Comparison of ENCODE assay signal across 8 cellular contexts in the genomic region with DNA sequence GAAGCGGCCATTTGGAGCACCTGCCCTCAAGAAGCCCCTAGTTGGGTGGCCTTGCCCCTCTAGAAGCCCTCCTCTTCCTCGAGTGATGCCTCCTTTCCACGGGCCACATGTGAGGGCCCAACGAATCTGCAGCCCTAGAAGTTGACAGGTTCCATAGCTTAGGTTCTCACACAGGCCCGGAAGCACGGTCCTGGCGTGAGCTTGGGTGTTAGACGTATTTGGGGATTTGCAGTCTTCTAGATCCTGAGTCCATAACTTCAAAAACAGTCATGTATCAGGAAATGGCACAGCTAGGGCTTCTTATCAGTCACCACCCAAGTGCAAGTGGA. TPM values are rescaled to one million over a fixed set of nuclear protein-coding genes. Genes with fewer than 3 reads are reported as not detected.
DNase-seq lines count a peak whose midpoint lies in the region; ATAC-seq and TF ChIP-seq lines count a peak whose summit lies in the region.

No MANE protein-coding gene starts in this region.

- H3K36me3 ChIP-seq in DND-41 (ENCODE audit: insufficient read depth, low read length) (peaks cover 3% of the 10 kb centered on the region; the same call in 1 of the 2 replicates), Loucy (ENCODE audit: insufficient read depth, low read length) (no peaks in the 10 kb centered on the region)

- H3K9me3 ChIP-seq in DND-41 (ENCODE audit: insufficient read depth, low read length, severe bottlenecking): no peaks in the 10 kb centered on the region
- no peaks in the 10 kb centered on the region for H3K9me3 ChIP-seq in Loucy (ENCODE audit: insufficient read depth, low read depth, low read length)

- H3K4me3 ChIP-seq in DND-41 (ENCODE audit: low read depth in 1 of 2, low read length in 2 of 2) (peak overlapping the region; percentile 79 to 85; a peak in 3 of 4 replicates), Loucy (ENCODE audit: low read length, poor library complexity, severe bottlenecking) (peak overlapping the region; percentile 94), dorsolateral prefrontal cortex (peak overlapping the region; percentile 47 to 93 (median 84))

- peak overlapping the region; percentile 96 for H2AFZ ChIP-seq in DND-41 (ENCODE audit: low read depth, low read length)
- H2AFZ ChIP-seq in Loucy (ENCODE audit: low read length): peak overlapping the region; percentile 89

- intact Hi-C loops in dorsolateral prefrontal cortex (cut with DNase I): no loop called here

- peak overlapping the region; percentile 99 to 100 (median 100) for H3K27ac Mint-ChIP-seq in nephron

- H3K27me3 ChIP-seq in DND-41 (ENCODE audit: insufficient read depth, low read length, poor library complexity) (no peaks in the 10 kb centered on the region), Loucy (ENCODE audit: insufficient read depth, low read length, poor library complexity, severe bottlenecking) (no peaks in the 10 kb centered on the region), dorsolateral prefrontal cortex (no peaks in the 10 kb centered on the region)

- H3K9ac ChIP-seq in DND-41 (ENCODE audit: low read depth, low read length): peak overlapping the region; percentile 91
- peak overlapping the region; percentile 90 for H3K9ac ChIP-seq in Loucy (ENCODE audit: low read depth, low read length, poor library complexity, severe bottlenecking)

- H3K9me3 Mint-ChIP-seq in nephron: no peaks in the 10 kb centered on the region

- H4K20me1 ChIP-seq in DND-41 (ENCODE audit: insufficient read depth, low read length): no peaks in the 10 kb centered on the region
- H4K20me1 ChIP-seq in Loucy (ENCODE audit: insufficient read depth, low read length, poor library complexity, severe bottlenecking): peaks cover 19% of the 10 kb centered on the region

- H3K4me2 ChIP-seq in DND-41 (ENCODE audit: insufficient read depth, low read length) (peak overlapping the region; percentile 79), Loucy (ENCODE audit: low read depth, low read length, poor library complexity, severe bottlenecking) (peak overlapping the region; percentile 83)

- H3K4me1 Mint-ChIP-seq in nephron: peaks cover 29% of the 10 kb centered on the region

- H3K27ac ChIP-seq in DND-41 (ENCODE audit: low read length) (peak overlapping the region; percentile 88), dorsolateral prefrontal cortex (peak overlapping the region in 55 of 59 donors; percentile 7 to 99 (median 95))

- H3K9me2 ChIP-seq in Loucy (replicated peaks; ENCODE audit: low read depth, low read length): no peaks in the 10 kb centered on the region

- H3K4me1 ChIP-seq in DND-41 (ENCODE audit: insufficient read depth, low read length) (peaks cover 48% of the 10 kb centered on the region), Loucy (ENCODE audit: insufficient read depth, low read length, poor library complexity, severe bottlenecking) (peaks cover 49% of the 10 kb centered on the region)

- no peaks in the 10 kb centered on the region for H3F3A ChIP-seq in Loucy (ENCODE audit: low read depth)

- DNase-seq in DND-41 (no peak), dorsolateral prefrontal cortex (no peak), SHP77 treated with DMSO at 0.1 percent for 48 hours (lab: John Stamatoyannopoulos, UW) (no peak)
- no peak for DNase-seq in activated CD4-positive, alpha-beta T cell treated with anti-CD3 and anti-CD28 coated beads for 48 hours

- H3K4me3 Mint-ChIP-seq in nephron: peak overlapping the region; percentile 82 to 95 (median 95)

- peak; percentile 16 for ATAC-seq in DND-41 (ENCODE audit: insufficient read depth, low read depth)
- no peak for ATAC-seq in HG02798 (IDR thresholded peaks at IDR 0.05; ENCODE audit: poor library complexity, unreplicated experiment)
- ATAC-seq in GM18858 (IDR thresholded peaks at IDR 0.05; ENCODE audit: unreplicated experiment): no peak

- no peaks in the 10 kb centered on the region for H3K36me3 Mint-ChIP-seq in nephron (ENCODE audit: low read depth)

- H3K27me3 Mint-ChIP-seq in nephron (ENCODE audit: low read depth): no peaks in the 10 kb centered on the region

- no peak for TF ChIP-seq CTCF in DND-41 (IDR thresholded peaks at IDR 0.05; ENCODE audit: borderline replicate concordance, extremely low read depth, low read length, poor library complexity, severe bottlenecking)
- no peak for TF ChIP-seq CTCF in Loucy (conservative IDR thresholded peaks at IDR 0.05; ENCODE audit: low read length)
- no peak for TF ChIP-seq CTCF in dorsolateral prefrontal cortex (IDR thresholded peaks at IDR 0.05 in 54 of 56, conservative IDR thresholded peaks at IDR 0.05 in 2 of 56; ENCODE audit: low read depth in 1 of 56, partially characterized antibody in 56 of 56)
- TF ChIP-seq CTCF in nephron (IDR thresholded peaks at IDR 0.05; ENCODE audit: unreplicated experiment in 3 of 3): no peak

- H3K79me2 ChIP-seq in DND-41 (ENCODE audit: insufficient read depth, low read length) (peaks cover 56% of the 10 kb centered on the region), Loucy (ENCODE audit: insufficient read depth, low read length) (peaks cover 59% of the 10 kb centered on the region)

RNA-seq across cellular contexts. Expression of gene FBXW4, which starts 0.4 kb away (rescaled TPM):
- 100 to 1,000 TPM in 38 of 120 experiments, 10 to 100 TPM in 82; 67.1 to 176 (median 93.7) TPM for total RNA-seq in dorsolateral prefrontal cortex
